ENCODE assay signal across 8 cellular contexts in the genomic region with DNA sequence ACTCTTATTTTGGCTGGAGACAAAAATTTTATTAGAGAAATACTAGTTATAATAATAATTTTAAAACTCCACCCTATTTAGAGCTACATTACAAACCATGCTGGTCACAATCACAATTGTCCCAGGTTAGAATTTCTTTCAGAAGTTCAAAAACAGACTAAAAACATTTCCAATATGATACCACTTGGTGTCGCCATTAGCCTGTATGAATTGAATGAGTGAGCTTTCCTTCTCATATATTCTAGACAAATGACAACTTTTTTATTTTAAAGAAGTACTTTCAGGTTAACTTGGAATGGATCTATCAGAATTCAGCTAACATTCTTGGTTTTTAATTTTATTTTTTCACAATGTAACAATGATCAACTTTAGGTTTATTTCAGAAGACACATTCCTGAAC. TPM values are rescaled to one million over a fixed set of nuclear protein-coding genes. Genes with fewer than 3 reads are reported as not detected.
DNase-seq lines count a peak whose midpoint lies in the region; ATAC-seq, FAIRE-seq and TF ChIP-seq lines count a peak whose summit lies in the region.

No MANE protein-coding gene starts in this region.

- FAIRE-seq in GM12892 (lab: Jason Lieb, UNC) = no peak

- intact Hi-C loops in Panc1 (cut with micrococcal nuclease; ENCODE audit: unreplicated experiment) = no loop called here
- intact Hi-C loops in CD8-positive, alpha-beta T cell (cut with DNase I, micrococcal nuclease) = no loop called here

- TF ChIP-seq CTCF in GM12865 (IDR thresholded peaks at IDR 0.05; ENCODE audit: insufficient read depth, low read depth, low read length, missing control alignments) (peak; percentile 31), Panc1 (IDR thresholded peaks at IDR 0.05) (peak; percentile 35; the same call in 1 of the 2 replicates), foreskin keratinocyte (conservative IDR thresholded peaks at IDR 0.05) (peak; percentile 75)
- TF ChIP-seq CTCF in CD8-positive, alpha-beta T cell (IDR thresholded peaks at IDR 0.05) = no peak

- H3K4me1 Mint-ChIP-seq in CD8-positive, alpha-beta T cell (ENCODE audit: low read depth) = no peaks in the 10 kb centered on the region

- ATAC-seq in HG03432 (IDR thresholded peaks at IDR 0.05; ENCODE audit: unreplicated experiment) (peak; percentile 65), Panc1 (no peak), foreskin keratinocyte (peak; percentile 38)
- no peak for ATAC-seq in CD8-positive, alpha-beta T cell

- no peak overlapping the region for H3K4me3 Mint-ChIP-seq in CD8-positive, alpha-beta T cell

- no peaks in the 10 kb centered on the region for H3K9me3 ChIP-seq in Panc1 (ENCODE audit: control insufficient read depth, insufficient read depth, low read depth, low read length)
- no peaks in the 10 kb centered on the region for H3K9me3 ChIP-seq in CD8-positive, alpha-beta T cell (ENCODE audit: low read length)

- BruUV-seq in Panc1 (replicated peaks; lab: Mats Ljungman, UMichigan) = no TSS peak

- POLR2A ChIA-PET in Panc1 (lab: Charles Lee) = no interaction called here
- POLR2A ChIA-PET in CD8-positive, alpha-beta T cell (lab: Charles Lee) = no interaction called here

- H3K36me3 ChIP-seq in Panc1 (ENCODE audit: control insufficient read depth, insufficient read depth, low read length) = no peaks in the 10 kb centered on the region
- H3K36me3 ChIP-seq in CD8-positive, alpha-beta T cell (ENCODE audit: insufficient read depth, low read length) = no peaks in the 10 kb centered on the region

- H3K27ac ChIP-seq in Panc1 (ENCODE audit: low read length) (no peak overlapping the region), foreskin keratinocyte (no peak overlapping the region)
- H3K27ac ChIP-seq in CD8-positive, alpha-beta T cell (ENCODE audit: low read depth, low read length) = no peak overlapping the region

- TF ChIP-seq POLR2A in GM12892 (IDR thresholded peaks at IDR 0.05; ENCODE audit: low read depth, low read length) = no peak

- no peak overlapping the region for H3K27ac Mint-ChIP-seq in CD8-positive, alpha-beta T cell

- H3K4me1 ChIP-seq in Panc1 (ENCODE audit: control insufficient read depth, insufficient read depth, low read length) (no peaks in the 10 kb centered on the region), foreskin keratinocyte (no peaks in the 10 kb centered on the region)
- H3K4me1 ChIP-seq in CD8-positive, alpha-beta T cell (ENCODE audit: insufficient read depth, low read length) = no peaks in the 10 kb centered on the region

- H3K9me3 Mint-ChIP-seq in CD8-positive, alpha-beta T cell = no peaks in the 10 kb centered on the region

- H3K27me3 Mint-ChIP-seq in CD8-positive, alpha-beta T cell (ENCODE audit: low read depth) = peaks cover 3% of the 10 kb centered on the region

- DNase-seq in GM12865 (ENCODE audit: low read depth) (peak; percentile 38), Panc1 (ENCODE audit: low read depth, low spot score) (peak; percentile 8), foreskin keratinocyte (peak in 1 of 2 donors; percentile 24), amygdala (lab: John Stamatoyannopoulos, UW) (no peak), GM12892 (ENCODE audit: insufficient read length) (no peak)
- no peak for DNase-seq in CD8-positive, alpha-beta T cell
- no peak for DNase-seq in activated CD4-positive, alpha-beta T cell treated with anti-CD3 and anti-CD28 coated beads for 48 hours

- in situ Hi-C loops in Panc1 (cut with HindIII; ENCODE audit: low pct_unique_long_range_greater_than_20kb, low sequenced_read_pairs) = no loop called here

- no peaks in the 10 kb centered on the region for H3K36me3 Mint-ChIP-seq in CD8-positive, alpha-beta T cell

- no peaks in the 10 kb centered on the region for H3K27me3 ChIP-seq in Panc1 (ENCODE audit: control insufficient read depth, insufficient read depth, low read length)
- peaks cover 6% of the 10 kb centered on the region for H3K27me3 ChIP-seq in foreskin keratinocyte
- H3K27me3 ChIP-seq in CD8-positive, alpha-beta T cell (ENCODE audit: insufficient read depth, low read length) = no peaks in the 10 kb centered on the region

- CTCF ChIA-PET in Panc1 (lab: Charles Lee) = no interaction called here
- CTCF ChIA-PET in CD8-positive, alpha-beta T cell (lab: Charles Lee) = interaction anchor here (1.0 to 1.1 kb wide), 2 partner anchors 23 to 54 kb away, joined by 3 to 4 read pairs; no protein-coding TSS in a partner anchor

- no peak overlapping the region for H3K4me3 ChIP-seq in GM12865 (ENCODE audit: low read depth, low read length)
- no peak overlapping the region for H3K4me3 ChIP-seq in Panc1 (ENCODE audit: low read depth in 2 of 2, low read length in 2 of 2)
- no peak overlapping the region for H3K4me3 ChIP-seq in CD8-positive, alpha-beta T cell (ENCODE audit: low read depth, low read length)

RNA-seq across cellular contexts. Expression of a gene that starts 48.0 kb away (rescaled TPM):
- 2.0 TPM for total RNA-seq in Panc1 (2021; ENCODE audit: unreplicated experiment)
- 0.64 TPM for polyA plus RNA-seq in Panc1 (2012; ENCODE audit: insufficient read length)
- 37.8 and 39.4 TPM in 2 replicates for total RNA-seq in foreskin keratinocyte
- polyA plus RNA-seq in foreskin keratinocyte = 25.3 and 29.0 TPM in 2 replicates
- 10.7 TPM for polyA plus RNA-seq in GM12892 (2012; ENCODE audit: missing spikeins)
- total RNA-seq in CD8-positive, alpha-beta T cell = 10 to 100 TPM; 14.8 to 15.7 TPM

Comparison
In these comparisons a context has a peak if more than half of its experiments do, and no peak if none do; other contexts are left out.
1. DNase-seq: peak in GM12865 (single experiment) and Panc1 (single experiment); none in amygdala (0 of 56), GM12892 (single experiment), CD8-positive, alpha-beta T cell (0 of 7) and activated CD4-positive, alpha-beta T cell treated with anti-CD3 and anti-CD28 coated beads for 48 hours (single experiment).
2. ATAC-seq: peak in HG03432 (single experiment) and foreskin keratinocyte (single experiment); none in Panc1 (single experiment) and CD8-positive, alpha-beta T cell (single experiment).